In the genomic region with DNA sequence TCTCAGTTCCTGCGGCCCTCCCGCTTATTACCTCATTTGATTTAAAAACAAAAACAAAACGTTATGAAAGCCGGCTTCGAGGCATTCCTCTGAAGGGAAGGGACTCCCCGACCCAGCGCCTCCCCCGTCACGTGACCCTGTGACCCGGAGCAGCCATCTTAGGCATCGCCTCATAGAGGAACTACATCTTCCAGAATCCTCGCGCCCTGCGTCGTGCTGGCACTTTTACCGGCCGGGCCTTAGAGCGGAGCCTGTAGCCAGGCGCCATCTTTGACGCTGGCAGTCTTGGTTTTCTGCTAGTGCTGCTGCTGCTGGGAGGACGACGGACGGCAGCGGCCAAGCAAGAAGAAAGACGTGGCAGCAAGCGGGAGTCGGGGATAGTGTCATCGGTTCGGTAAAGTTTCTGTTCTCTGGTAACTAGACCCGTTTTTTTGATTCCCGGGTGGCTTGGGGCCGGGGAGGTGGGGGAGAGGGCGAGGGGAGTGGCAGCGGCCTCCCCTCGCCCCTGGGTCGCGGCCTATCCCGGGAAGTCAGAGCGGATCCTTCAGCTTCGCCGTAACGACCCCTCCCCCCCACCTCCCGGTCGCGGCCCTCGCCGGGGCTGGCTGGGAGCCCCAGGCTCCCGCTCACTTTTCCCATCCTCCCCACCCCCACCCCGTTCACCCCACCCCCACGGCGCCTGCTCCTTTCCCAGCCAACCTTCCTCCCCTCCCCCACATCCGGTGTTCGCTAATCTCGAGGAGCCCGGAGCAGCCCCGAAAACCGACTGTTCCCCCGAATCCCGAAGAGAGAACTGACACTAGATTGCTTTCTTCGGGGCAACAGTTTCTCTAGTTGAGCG, we compare ENCODE assay signal across 1 cellular context.
A peak's percentile ranks its signal among the peaks of the same experiment; 100 is the strongest.
TF ChIP-seq lines count a peak whose summit lies in the region.

A gene with protein sequence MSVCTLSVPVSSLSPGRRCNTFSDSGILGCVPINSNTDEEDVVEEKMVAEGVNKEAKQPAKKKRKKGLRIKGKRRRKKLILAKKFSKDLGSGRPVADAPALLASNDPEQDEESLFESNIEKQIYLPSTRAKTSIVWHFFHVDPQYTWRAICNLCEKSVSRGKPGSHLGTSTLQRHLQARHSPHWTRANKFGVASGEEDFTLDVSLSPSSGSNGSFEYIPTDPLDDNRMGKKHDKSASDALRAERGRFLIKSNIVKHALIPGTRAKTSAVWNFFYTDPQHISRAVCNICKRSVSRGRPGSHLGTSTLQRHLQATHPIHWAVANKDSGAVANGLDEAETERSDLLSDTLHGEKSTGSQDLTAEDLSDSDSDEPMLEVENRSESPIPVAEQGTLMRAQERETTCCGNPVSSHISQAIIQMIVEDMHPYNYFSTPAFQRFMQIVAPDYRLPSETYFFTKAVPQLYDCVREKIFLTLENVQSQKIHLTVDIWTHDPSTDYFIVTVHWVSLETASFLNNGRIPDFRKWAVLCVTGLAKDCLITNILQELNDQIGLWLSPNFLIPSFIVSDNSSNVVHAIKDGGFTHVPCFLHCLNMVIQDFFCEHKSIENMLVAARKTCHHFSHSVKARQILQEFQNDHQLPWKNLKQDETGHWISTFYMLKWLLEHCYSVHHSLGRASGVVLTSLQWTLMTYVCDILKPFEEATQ (N-terminal part only) (plus strand): TSS at position 242 of the 841 bp plus-strand sequence. CDS start 1,900 bp downstream, outside the sequence.
Gene ZC3H11A, plus strand, starts transcription at position 242 of the 841 bp plus-strand sequence. CDS start 21,448 bp downstream, outside the sequence.

TF ChIP-seq in K562, 482 proteins besides CTCF, POLR2A, EP300 and RAD21 (continued from another document and continues in another):
- TF ChIP-seq RCOR1 (IDR thresholded peaks at IDR 0.05; ENCODE audit: borderline replicate concordance in 1 of 2, low read depth in 2 of 2, low read length in 2 of 2) (peak in 1 of 2 experiments; percentile 67; a peak in 1 of 4 replicates), TAF7 (tag; IDR thresholded peaks at IDR 0.05) (peak; percentile 88), CBX5 (IDR thresholded peaks at IDR 0.05; ENCODE audit: borderline replicate concordance, low read depth) (no peak), XRCC4 (IDR thresholded peaks at IDR 0.05; ENCODE audit: extremely low read depth, insufficient read depth, insufficient read length) (no peak), PHF20 (IDR thresholded peaks at IDR 0.05; ENCODE audit: partially characterized antibody) (no peak), ZNF280A (IDR thresholded peaks at IDR 0.05; ENCODE audit: low read depth, partially characterized antibody) (no peak), SMARCB1 (IDR thresholded peaks at IDR 0.05; ENCODE audit: insufficient read length, low read depth) (no peak), PBX2 (CRISPR knock-in tag; IDR thresholded peaks at IDR 0.05; ENCODE audit: low read depth) (no peak), PBX2 (tag; conservative IDR thresholded peaks at IDR 0.05; ENCODE audit: low read depth) (no peak; the same call in 1 of the 2 replicates), HDAC8 (tag; IDR thresholded peaks at IDR 0.05) (peak; percentile 60; the same call in 1 of the 2 replicates), MXI1 (IDR thresholded peaks at IDR 0.05; ENCODE audit: low read depth, low read length) (peak; percentile 33; the same call in 1 of the 2 replicates), FOSL1 (tag; conservative IDR thresholded peaks at IDR 0.05) (peak; percentile 28), ZNF239 (CRISPR knock-in tag; IDR thresholded peaks at IDR 0.05) (no peak), IRF1 (CRISPR knock-in tag; IDR thresholded peaks at IDR 0.05; ENCODE audit: borderline replicate concordance) (no peak), NBN (IDR thresholded peaks at IDR 0.05; ENCODE audit: low read depth) (no peak; the same call in 1 of the 2 replicates), ZBED1 (IDR thresholded peaks at IDR 0.05) (0 out of 2 replicates have a peak, but pooled peaks have one; percentile 33), HSF4 (CRISPR knock-in tag; IDR thresholded peaks at IDR 0.05; ENCODE audit: borderline replicate concordance) (no peak), NR2C2 (CRISPR knock-in tag; IDR thresholded peaks at IDR 0.05) (peak; percentile 95), NR2C2 (tag; IDR thresholded peaks at IDR 0.05) (peak; percentile 98), E2F4 (CRISPR knock-in tag; IDR thresholded peaks at IDR 0.05; ENCODE audit: low read depth) (no peak), NFIX (CRISPR knock-in tag; IDR thresholded peaks at IDR 0.05; ENCODE audit: low read depth) (no peak), CREB5 (CRISPR knock-in tag; IDR thresholded peaks at IDR 0.05) (no peak), KLF16 (IDR thresholded peaks at IDR 0.05) (no peak), E2F6 (IDR thresholded peaks at IDR 0.05; ENCODE audit: borderline replicate concordance in 1 of 2, extremely low read depth in 1 of 2, insufficient read depth in 1 of 2, insufficient read length in 1 of 2, low read depth in 1 of 2, low read length in 1 of 2, poor library complexity in 1 of 2, severe bottlenecking in 1 of 2) (peak; percentile 71 to 85), KAT8 (IDR thresholded peaks at IDR 0.05; ENCODE audit: low read depth) (no peak), ZNF143 (CRISPR knock-in tag; IDR thresholded peaks at IDR 0.05) (peak; percentile 95), MTA3 (IDR thresholded peaks at IDR 0.05; ENCODE audit: borderline replicate concordance) (peak; percentile 32; the same call in 1 of the 2 replicates), GABPA (tag; conservative IDR thresholded peaks at IDR 0.05; ENCODE audit: low read depth) (peak; percentile 85), NEUROD1 (IDR thresholded peaks at IDR 0.05; ENCODE audit: borderline replicate concordance, low read depth, low read length, partially characterized antibody) (peak; percentile 42), SUPT5H (IDR thresholded peaks at IDR 0.05) (peak; percentile 90), POU5F1 (IDR thresholded peaks at IDR 0.05; ENCODE audit: borderline replicate concordance, low read depth, low read length, partially characterized antibody) (peak; percentile 71), SIN3A (IDR thresholded peaks at IDR 0.05; ENCODE audit: borderline replicate concordance in 2 of 2, control insufficient read depth in 1 of 2, low read depth in 2 of 2, low read length in 2 of 2) (0 out of 4 replicates have a peak, but pooled peaks of 1 of the 2 experiments have one; percentile 46), STAT5B (CRISPR knock-in tag; IDR thresholded peaks at IDR 0.05) (no peak), FOXM1 (IDR thresholded peaks at IDR 0.05; ENCODE audit: low read depth) (peak; percentile 31; the same call in 1 of the 2 replicates), FOXM1 (CRISPR knock-in tag; IDR thresholded peaks at IDR 0.05; ENCODE audit: low read depth) (no peak), RBM14 (IDR thresholded peaks at IDR 0.05; ENCODE audit: borderline replicate concordance, insufficient read depth, low read depth, low read length) (no peak), KDM5B (IDR thresholded peaks at IDR 0.05; ENCODE audit: insufficient replicate concordance, low read depth, low read length) (peak; percentile 78), HDGF (IDR thresholded peaks at IDR 0.05) (no peak)
- TF ChIP-seq, protein P1, sequence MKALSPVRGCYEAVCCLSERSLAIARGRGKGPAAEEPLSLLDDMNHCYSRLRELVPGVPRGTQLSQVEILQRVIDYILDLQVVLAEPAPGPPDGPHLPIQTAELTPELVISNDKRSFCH (CRISPR knock-in tag; IDR thresholded peaks at IDR 0.05), result no peak
- TF ChIP-seq, protein P1 (tag; IDR thresholded peaks at IDR 0.05), result peak; percentile 84
- TF ChIP-seq, protein P2, sequence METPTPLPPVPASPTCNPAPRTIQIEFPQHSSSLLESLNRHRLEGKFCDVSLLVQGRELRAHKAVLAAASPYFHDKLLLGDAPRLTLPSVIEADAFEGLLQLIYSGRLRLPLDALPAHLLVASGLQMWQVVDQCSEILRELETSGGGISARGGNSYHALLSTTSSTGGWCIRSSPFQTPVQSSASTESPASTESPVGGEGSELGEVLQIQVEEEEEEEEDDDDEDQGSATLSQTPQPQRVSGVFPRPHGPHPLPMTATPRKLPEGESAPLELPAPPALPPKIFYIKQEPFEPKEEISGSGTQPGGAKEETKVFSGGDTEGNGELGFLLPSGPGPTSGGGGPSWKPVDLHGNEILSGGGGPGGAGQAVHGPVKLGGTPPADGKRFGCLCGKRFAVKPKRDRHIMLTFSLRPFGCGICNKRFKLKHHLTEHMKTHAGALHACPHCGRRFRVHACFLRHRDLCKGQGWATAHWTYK (CRISPR knock-in tag; IDR thresholded peaks at IDR 0.05), result peak; percentile 59; the same call in 1 of the 2 replicates
- TF ChIP-seq, protein P3, sequence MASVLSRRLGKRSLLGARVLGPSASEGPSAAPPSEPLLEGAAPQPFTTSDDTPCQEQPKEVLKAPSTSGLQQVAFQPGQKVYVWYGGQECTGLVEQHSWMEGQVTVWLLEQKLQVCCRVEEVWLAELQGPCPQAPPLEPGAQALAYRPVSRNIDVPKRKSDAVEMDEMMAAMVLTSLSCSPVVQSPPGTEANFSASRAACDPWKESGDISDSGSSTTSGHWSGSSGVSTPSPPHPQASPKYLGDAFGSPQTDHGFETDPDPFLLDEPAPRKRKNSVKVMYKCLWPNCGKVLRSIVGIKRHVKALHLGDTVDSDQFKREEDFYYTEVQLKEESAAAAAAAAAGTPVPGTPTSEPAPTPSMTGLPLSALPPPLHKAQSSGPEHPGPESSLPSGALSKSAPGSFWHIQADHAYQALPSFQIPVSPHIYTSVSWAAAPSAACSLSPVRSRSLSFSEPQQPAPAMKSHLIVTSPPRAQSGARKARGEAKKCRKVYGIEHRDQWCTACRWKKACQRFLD (CRISPR knock-in tag; IDR thresholded peaks at IDR 0.05), result peak; percentile 88
- TF ChIP-seq, protein P4, sequence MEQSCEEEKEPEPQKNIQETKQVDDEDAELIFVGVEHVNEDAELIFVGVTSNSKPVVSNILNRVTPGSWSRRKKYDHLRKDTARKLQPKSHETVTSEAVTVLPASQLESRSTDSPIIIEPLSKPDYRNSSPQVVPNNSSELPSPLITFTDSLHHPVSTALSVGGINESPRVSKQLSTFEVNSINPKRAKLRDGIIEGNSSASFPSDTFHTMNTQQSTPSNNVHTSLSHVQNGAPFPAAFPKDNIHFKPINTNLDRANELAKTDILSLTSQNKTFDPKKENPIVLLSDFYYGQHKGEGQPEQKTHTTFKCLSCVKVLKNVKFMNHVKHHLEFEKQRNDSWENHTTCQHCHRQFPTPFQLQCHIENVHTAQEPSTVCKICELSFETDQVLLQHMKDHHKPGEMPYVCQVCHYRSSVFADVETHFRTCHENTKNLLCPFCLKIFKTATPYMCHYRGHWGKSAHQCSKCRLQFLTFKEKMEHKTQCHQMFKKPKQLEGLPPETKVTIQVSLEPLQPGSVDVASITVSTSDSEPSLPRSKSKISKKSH (CRISPR knock-in tag; IDR thresholded peaks at IDR 0.05), result no peak
